ENCODE assay signal across 25 cellular contexts in the genomic region with DNA sequence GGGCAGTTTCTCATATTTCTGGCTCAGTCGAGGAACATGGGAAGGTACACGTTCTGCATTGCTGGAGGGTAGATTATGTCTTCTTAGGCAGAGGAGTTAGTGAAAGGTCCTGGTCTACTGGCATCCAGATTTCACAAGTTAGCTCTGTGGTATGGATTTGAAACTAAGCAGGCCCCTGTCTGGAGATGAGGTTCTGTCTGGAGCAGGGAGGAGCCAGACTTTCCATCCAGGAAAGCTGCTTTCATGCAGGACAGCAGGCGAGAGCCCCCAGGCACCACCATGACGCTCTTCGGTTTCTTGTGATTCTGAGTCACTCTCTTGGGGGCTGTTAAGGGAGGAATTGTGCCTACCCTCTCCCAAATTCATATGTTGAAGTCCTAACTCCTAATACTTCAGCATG.
DNase-seq lines count a peak whose midpoint lies in the region; ATAC-seq and TF ChIP-seq lines count a peak whose summit lies in the region.
"Had no signal": no experiment of that assay in that cellular context is flagged by ENCODE, and none has a peak within 500 bp of the region (broad histone marks: within the 10 kb centered on the region; RNA-seq: fewer than 3 reads in every experiment).

No MANE protein-coding gene starts in this region.

- DNase-seq in ELF-1 (ENCODE audit: low read depth, low spot score) (peak; percentile 93), WERI-Rb-1 (no peak), foreskin melanocyte (peak; percentile 57), left ventricle myocardium superior (no peak), ACHN (no peak)
- no peak for DNase-seq in activated naive CD4-positive, alpha-beta T cell treated with anti-CD3 and anti-CD28 coated beads, Interleukin-2, amount 50 U/mL, for 16 hours
- no peak for DNase-seq in activated T-cell treated with anti-CD3 and anti-CD28 coated beads, Interleukin-2, amount 50 U/mL, for 1 hour
- DNase-seq: DMS79, H9, HFFc6, MM.1S, NCI-H1092, NCI-H1436 treated with DMSO at 0.1 percent for 48 hours, NCI-H1930, NCI-H226, NCI-H510A treated with DMSO at 0.1 percent for 48 hours, NCI-H748 treated with DMSO at 0.1 percent for 48 hours, PC-9, SHP77 treated with DMSO at 0.1 percent for 48 hours had no signal

- H3K36me3 ChIP-seq in WERI-Rb-1 = no peaks in the 10 kb centered on the region

- peak overlapping the region; percentile 10; the same call in 1 of the 2 replicates for H3K4me3 ChIP-seq in WERI-Rb-1 (ENCODE audit: low read depth, low read length)
- H3K4me3 ChIP-seq: K562, PC-9 had no signal

- no peaks in the 10 kb centered on the region for H3K27me3 ChIP-seq in WERI-Rb-1 (ENCODE audit: insufficient read depth, low read depth, severe bottlenecking)

- in situ Hi-C loops in ACHN (cut with HindIII; ENCODE audit: low pct_ligation_motif_present, low pct_unique_long_range_greater_than_20kb, low sequenced_read_pairs) = no loop called here

- peaks cover 31% of the 10 kb centered on the region for H3K4me1 Mint-ChIP-seq in nephron
- H3K4me1 Mint-ChIP-seq: B cell, CD14-positive monocyte had no signal

- H3K36me3 Mint-ChIP-seq in nephron (ENCODE audit: low read depth) = peaks cover 36% of the 10 kb centered on the region
- H3K36me3 Mint-ChIP-seq: CD14-positive monocyte had no signal

- no peaks in the 10 kb centered on the region for H3K27me3 Mint-ChIP-seq in nephron (ENCODE audit: low read depth)

- H3K4me3 Mint-ChIP-seq in nephron = no peak overlapping the region
- H3K4me3 Mint-ChIP-seq: B cell, CD14-positive monocyte, H9, HFFc6 had no signal

- intact Hi-C loops in left ventricle myocardium superior (cut with micrococcal nuclease) = no loop called here

- no peaks in the 10 kb centered on the region for H3K9me3 Mint-ChIP-seq in nephron
- H3K9me3 Mint-ChIP-seq: HFFc6 had no signal

- H3K27ac Mint-ChIP-seq in nephron = peak overlapping the region in 2 of 3 experiments; percentile 35 to 53
- H3K27ac Mint-ChIP-seq: B cell, CD14-positive monocyte, H9, HFFc6 had no signal

- ATAC-seq in left ventricle myocardium superior = no peak
- ATAC-seq: HepG2, K562 had no signal

- H3K9me3 ChIP-seq in WERI-Rb-1 (ENCODE audit: severe bottlenecking) = no peaks in the 10 kb centered on the region

- no peak for TF ChIP-seq CTCF in WERI-Rb-1 (IDR thresholded peaks at IDR 0.05; ENCODE audit: low read depth, low read length)
- no peak for TF ChIP-seq CTCF in nephron (IDR thresholded peaks at IDR 0.05; ENCODE audit: unreplicated experiment in 3 of 3)

- no peak overlapping the region for H3K27ac ChIP-seq in WERI-Rb-1
- H3K27ac ChIP-seq: PC-9, RWPE1 had no signal

Comparison
In these comparisons a context has a peak if more than half of its experiments do, and no peak if none do; other contexts are left out.
1. DNase-seq: peak in ELF-1 (single experiment) and foreskin melanocyte (single experiment); none in WERI-Rb-1 (single experiment), activated naive CD4-positive, alpha-beta T cell treated with anti-CD3 and anti-CD28 coated beads, Interleukin-2, amount 50 U/mL, for 16 hours (single experiment), left ventricle myocardium superior (single experiment), ACHN (single experiment) and activated T-cell treated with anti-CD3 and anti-CD28 coated beads, Interleukin-2, amount 50 U/mL, for 1 hour (single experiment).